In the genomic region with DNA sequence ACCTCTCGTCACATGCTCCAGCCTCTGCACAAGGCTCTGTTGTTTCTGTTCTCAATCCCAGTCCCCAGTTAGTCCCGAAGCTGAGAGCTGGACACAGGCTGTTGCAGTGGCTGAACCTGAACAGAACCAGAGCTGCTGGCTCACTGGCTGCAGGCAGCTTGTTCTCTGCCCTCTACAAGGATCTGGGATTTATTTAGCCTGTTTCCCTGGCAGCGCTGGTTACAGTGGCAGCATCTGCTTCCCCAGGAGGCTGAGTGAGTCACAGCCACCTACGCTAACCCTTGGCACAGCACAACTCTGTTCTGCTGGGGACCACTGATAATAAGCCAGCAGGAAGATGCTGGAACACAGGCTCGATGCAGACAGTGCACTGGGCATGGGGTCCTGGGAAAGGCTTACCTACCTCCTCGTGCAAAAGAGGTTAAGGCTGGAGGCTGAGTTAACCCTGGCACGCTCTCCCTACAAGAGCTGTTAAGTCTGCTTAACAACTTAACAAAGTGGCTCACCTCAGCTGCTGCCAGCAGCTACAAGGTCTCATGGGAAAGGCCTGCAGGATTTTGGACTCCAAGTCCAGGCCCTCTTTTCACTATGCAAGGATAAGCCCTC, we compare ENCODE assay signal across 10 cellular contexts.
A peak's percentile ranks its signal among the peaks of the same experiment; 100 is the strongest.
DNase-seq lines count a peak whose midpoint lies in the region; ATAC-seq, FAIRE-seq and TF ChIP-seq lines count a peak whose summit lies in the region.
"Had no signal": no experiment of that assay in that cellular context is flagged by ENCODE, and none has a peak within 500 bp of the region (broad histone marks: within the 10 kb centered on the region; RNA-seq: fewer than 3 reads in every experiment).

No MANE protein-coding gene starts in this region.

- 87% methylated on average over 7 of the region's 7 CpGs; no CpG with 5 or more reads in 1 of the 2 experiments for WGBS in H1 (ENCODE audit: extremely low coverage in 1 of 2, insufficient coverage in 1 of 2, insufficient read length in 1 of 2, insufficient replicate concordance in 2 of 2, low coverage in 1 of 2, low lambda C conversion rate in 2 of 2, missing lambda C conversion rate in 1 of 2), 2 experiments
- 4% methylated on average over 4 of the region's 7 CpGs for WGBS in HepG2 (ENCODE audit: low lambda C conversion rate)

- TF ChIP-seq EP300 in H1 (IDR thresholded peaks at IDR 0.05; ENCODE audit: borderline replicate concordance in 1 of 2, low read depth in 2 of 2, low read length in 2 of 2) (no peak), HepG2 (IDR thresholded peaks at IDR 0.05; ENCODE audit: low read depth in 2 of 2, low read length in 2 of 2) (no peak), HepG2 (CRISPR knock-in tag; IDR thresholded peaks at IDR 0.05; ENCODE audit: borderline replicate concordance) (no peak)

- intact Hi-C loops in HepG2 (cut with micrococcal nuclease; ENCODE audit: unreplicated experiment): no loop called here

- no peak overlapping the region for H3K23ac ChIP-seq in H1 (ENCODE audit: insufficient read length)

- peaks cover 14% of the 10 kb centered on the region for H3K36me3 Mint-ChIP-seq in endothelial cell (ENCODE audit: low read depth, unreplicated experiment)

- no peaks in the 10 kb centered on the region for H3K79me1 ChIP-seq in H1 (ENCODE audit: low read depth, low read length)

- H4K91ac ChIP-seq in H1 (replicated peaks; ENCODE audit: insufficient read length, low read length): no peak overlapping the region

- no TSS peak for BruUV-seq in HepG2 (replicated peaks; lab: Mats Ljungman, UMichigan)

- H3K56ac ChIP-seq in H1 (replicated peaks; ENCODE audit: insufficient read length, low read depth, low read length): no peak overlapping the region

- H2AFZ ChIP-seq in H1 (ENCODE audit: low read length) (no peak overlapping the region), HepG2 (ENCODE audit: low read length) (no peak overlapping the region)

- peak overlapping the region; percentile 61; the same call in 1 of the 2 replicates for H2BK15ac ChIP-seq in H1 (ENCODE audit: low read length)

- H3K27ac Mint-ChIP-seq in endothelial cell (ENCODE audit: unreplicated experiment): no peak overlapping the region

- H2BK120ac ChIP-seq in H1 (replicated peaks; ENCODE audit: low read depth, low read length): no peak overlapping the region

- TF ChIP-seq POLR2A in H1 (IDR thresholded peaks at IDR 0.05; ENCODE audit: control extremely low read depth in 1 of 2, low read depth in 2 of 2, low read length in 2 of 2) (no peak), HepG2 (IDR thresholded peaks at IDR 0.05; ENCODE audit: insufficient read depth in 1 of 2, low read depth in 2 of 2, low read length in 2 of 2) (no peak)

- H3K23me2 ChIP-seq in H1 (ENCODE audit: low read depth, low read length): peaks cover 2% of the 10 kb centered on the region; the same call in 1 of the 2 replicates

- H3K4me2 ChIP-seq in H1 (ENCODE audit: insufficient read depth in 1 of 2, low read depth in 2 of 2, low read length in 2 of 2) (no peak overlapping the region), HepG2 (ENCODE audit: low read depth, low read length) (no peak overlapping the region)

- no peaks in the 10 kb centered on the region for H3K9me3 Mint-ChIP-seq in endothelial cell (ENCODE audit: unreplicated experiment)

- H3K18ac ChIP-seq in H1 (ENCODE audit: extremely low read depth, low read length): no peak overlapping the region

- ATAC-seq in HepG2: no peak; the same call in 1 of the 3 replicates

- TF ChIP-seq RAD21 in H1 (IDR thresholded peaks at IDR 0.05 in 1 of 2, conservative IDR thresholded peaks at IDR 0.05 in 1 of 2; ENCODE audit: low read depth in 2 of 2, low read length in 2 of 2) (no peak), HepG2 (CRISPR knock-in tag; IDR thresholded peaks at IDR 0.05) (no peak)

- no peaks in the 10 kb centered on the region for H3K27me3 Mint-ChIP-seq in endothelial cell (ENCODE audit: unreplicated experiment)

- H4K20me1 ChIP-seq in H1 (replicated peaks in 1 of 2; ENCODE audit: control insufficient read depth in 1 of 2, insufficient read depth in 2 of 2, low read length in 2 of 2) (no peaks in the 10 kb centered on the region), HepG2 (ENCODE audit: insufficient read depth, low read length) (no peaks in the 10 kb centered on the region)

- H3K36me3 ChIP-seq in H1 (ENCODE audit: control insufficient read depth in 2 of 4, insufficient read depth in 4 of 4, low read length in 3 of 4): no peaks in the 10 kb centered on the region
- no peaks in the 10 kb centered on the region for H3K36me3 ChIP-seq in WERI-Rb-1
- H3K36me3 ChIP-seq in HepG2 (replicated peaks in 1 of 2; ENCODE audit: control insufficient read depth in 1 of 2, insufficient read depth in 2 of 2, low read length in 2 of 2): no peaks in the 10 kb centered on the region
- H3K36me3 ChIP-seq: lower lobe of right lung had no signal

- in situ Hi-C loops in HepG2 (cut with HindIII; ENCODE audit: extremely low pct_ligation_motif_present, low pct_unique_long_range_greater_than_20kb): no loop called here

- H2AK5ac ChIP-seq in H1 (ENCODE audit: low read depth, low read length): no peak overlapping the region

- H3K4me1 ChIP-seq in H1 (replicated peaks in 1 of 4; ENCODE audit: control insufficient read depth in 3 of 4, insufficient read depth in 4 of 4, low read length in 3 of 4) (no peaks in the 10 kb centered on the region), HepG2 (ENCODE audit: insufficient read depth, low read length) (no peaks in the 10 kb centered on the region)
- H3K4me1 ChIP-seq: lower lobe of right lung had no signal

- no peaks in the 10 kb centered on the region for H3K27me3 ChIP-seq in H1 (replicated peaks in 1 of 4; ENCODE audit: control insufficient read depth in 3 of 4, extremely low read depth in 1 of 4, insufficient read depth in 3 of 4, low read length in 3 of 4)
- H3K27me3 ChIP-seq in WERI-Rb-1 (ENCODE audit: insufficient read depth, low read depth, severe bottlenecking): no peaks in the 10 kb centered on the region
- H3K27me3 ChIP-seq in HepG2 (ENCODE audit: control insufficient read depth in 1 of 2, insufficient read depth in 2 of 2, low read length in 2 of 2): peaks cover 0 to 2% of the 10 kb centered on the region in 2 experiments; a peak in 2 of 5 replicates

- no peak overlapping the region for H2BK20ac ChIP-seq in H1 (ENCODE audit: low read length)

- DNase-seq in COLO829 (ENCODE audit: low spot score) (peak; percentile 93), NCI-H69 (lab: John Stamatoyannopoulos, UW) (peak; percentile 58), H1 (ENCODE audit: low read depth in 1 of 2, low spot score in 2 of 2) (no peak), nucleus accumbens (lab: John Stamatoyannopoulos, UW) (peak in 45 of 56 donors; percentile 8 to 87 (median 51)), iPS-NIHi11 (ENCODE audit: low spot score) (no peak), WERI-Rb-1 (no peak), HepG2 (ENCODE audit: low spot score) (no peak), endothelial cell (ENCODE audit: low spot score) (no peak)
- DNase-seq: activated naive CD4-positive, alpha-beta T cell; lower lobe of right lung had no signal

- no peak for FAIRE-seq in H1 (lab: Jason Lieb, UNC)
- FAIRE-seq in HepG2 (lab: Jason Lieb, UNC): no peak

- no peak overlapping the region for H2BK5ac ChIP-seq in H1 (ENCODE audit: low read depth, low read length)

- H3K79me2 ChIP-seq in H1 (ENCODE audit: control insufficient read depth in 1 of 2, insufficient read depth in 2 of 2, low read length in 2 of 2): no peaks in the 10 kb centered on the region
- no peaks in the 10 kb centered on the region for H3K79me2 ChIP-seq in HepG2 (ENCODE audit: insufficient read depth, low read length)

- H3K4me1 Mint-ChIP-seq in endothelial cell (ENCODE audit: unreplicated experiment): peaks cover 28% of the 10 kb centered on the region

- H3K4ac ChIP-seq in H1 (replicated peaks; ENCODE audit: insufficient read length, low read depth, low read length): no peak overlapping the region

- no peak overlapping the region for H3K14ac ChIP-seq in H1 (ENCODE audit: insufficient read length)

- no peak for TF ChIP-seq CTCF in H1 (IDR thresholded peaks at IDR 0.05; ENCODE audit: control extremely low read depth in 1 of 3, insufficient read depth in 1 of 3, low read depth in 1 of 3, low read length in 3 of 3)
- TF ChIP-seq CTCF in WERI-Rb-1 (IDR thresholded peaks at IDR 0.05; ENCODE audit: low read depth, low read length): no peak
- no peak for TF ChIP-seq CTCF in HepG2 (CRISPR knock-in tag; IDR thresholded peaks at IDR 0.05)
- TF ChIP-seq CTCF in endothelial cell (IDR thresholded peaks at IDR 0.05; ENCODE audit: unreplicated experiment): no peak

- H3K9me3 ChIP-seq in H1 (ENCODE audit: insufficient read depth in 2 of 2, low read depth in 1 of 2, low read length in 1 of 2): no peaks in the 10 kb centered on the region
- no peaks in the 10 kb centered on the region for H3K9me3 ChIP-seq in WERI-Rb-1 (ENCODE audit: severe bottlenecking)
- H3K9me3 ChIP-seq in HepG2 (ENCODE audit: low read length): no peaks in the 10 kb centered on the region
- H3K9me3 ChIP-seq: lower lobe of right lung had no signal

- POLR2A ChIA-PET in H1 (lab: Charles Lee; ENCODE audit: partially characterized antibody) (no interaction called here), HepG2 (lab: Yijun Ruan, JAX) (no interaction called here)

- no peak overlapping the region for H3K27ac ChIP-seq in H1 (ENCODE audit: low read depth, low read length)
- no peak overlapping the region for H3K27ac ChIP-seq in WERI-Rb-1
- no peak overlapping the region for H3K27ac ChIP-seq in HepG2 (ENCODE audit: extremely low read length, insufficient read depth, low read length)
- H3K27ac ChIP-seq: lower lobe of right lung had no signal

- CTCF ChIA-PET in H1 (lab: Charles Lee; ENCODE audit: partially characterized antibody) (interaction anchor here (0.6 to 3.2 kb wide), 4 partner anchors 9 to 546 kb away, joined by 3 to 9 read pairs (median 4); no protein-coding TSS in a partner anchor), HepG2 (lab: Yijun Ruan, JAX; ENCODE audit: low intra/inter-chr PET ratio, low total read pairs) (no interaction called here)

- H4K8ac ChIP-seq in H1 (ENCODE audit: extremely low read depth, insufficient read depth, low read length): no peak overlapping the region

- H4K5ac ChIP-seq in H1 (ENCODE audit: insufficient read length, low read depth, low read length): no peak overlapping the region

- 0 out of 2 replicates have a peak overlapping the region, but pooled peaks have one; percentile 2 for H2BK12ac ChIP-seq in H1 (ENCODE audit: low read depth, low read length)

- H3K4me3 ChIP-seq in H1 (ENCODE audit: extremely low read depth in 1 of 4, insufficient read depth in 2 of 4, low read depth in 3 of 4, low read length in 4 of 4) (no peak overlapping the region), WERI-Rb-1 (ENCODE audit: low read depth, low read length) (no peak overlapping the region), HepG2 (replicated peaks in 1 of 3; ENCODE audit: insufficient read depth in 1 of 3, low read depth in 2 of 3, low read length in 3 of 3) (no peak overlapping the region)
- H3K4me3 ChIP-seq: lower lobe of right lung had no signal

- no peak overlapping the region for H3K4me3 Mint-ChIP-seq in endothelial cell (ENCODE audit: unreplicated experiment)

- H3K9ac ChIP-seq in H1 (replicated peaks in 1 of 4; ENCODE audit: extremely low read depth in 1 of 4, low read depth in 3 of 4, low read length in 3 of 4): no peak overlapping the region
- H3K9ac ChIP-seq in HepG2 (ENCODE audit: insufficient read depth, low read depth, low read length): no peak overlapping the region

TF ChIP-seq in H1, 55 proteins besides CTCF, POLR2A, EP300 and RAD21:
- no peak for TF ChIP-seq SP4 (IDR thresholded peaks at IDR 0.05; ENCODE audit: low read length)
TF ChIP-seq in H1: peak in this region for 0.

Comparison
In these comparisons a context has a peak if more than half of its experiments do, and no peak if none do; other contexts are left out.
1. DNase-seq: peak in COLO829 (single experiment), NCI-H69 (single experiment) and nucleus accumbens (45 of 56); none in H1 (0 of 2), iPS-NIHi11 (single experiment), WERI-Rb-1 (single experiment), HepG2 (single experiment) and endothelial cell (single experiment).